In genomic region chr6:2433686-2434085, GRCh38 we compare ENCODE assay signal across 1 cellular context.
TF ChIP-seq lines count a peak whose summit lies in the region.

No MANE protein-coding gene starts in this region.

TF ChIP-seq in GM23338, 12 proteins besides CTCF, POLR2A, EP300 and RAD21 (continued from another document):
- TF ChIP-seq REST (IDR thresholded peaks at IDR 0.05; ENCODE audit: unreplicated experiment) = no peak
- TF ChIP-seq STAT1 (IDR thresholded peaks at IDR 0.05; ENCODE audit: unreplicated experiment) = no peak
- no peak for TF ChIP-seq ZNF114 (CRISPR knock-in tag; IDR thresholded peaks at IDR 0.05)
- TF ChIP-seq NANOG (IDR thresholded peaks at IDR 0.05; ENCODE audit: borderline replicate concordance) = no peak
